Comparison of ENCODE assay signal across 16 cellular contexts in the genomic region with DNA sequence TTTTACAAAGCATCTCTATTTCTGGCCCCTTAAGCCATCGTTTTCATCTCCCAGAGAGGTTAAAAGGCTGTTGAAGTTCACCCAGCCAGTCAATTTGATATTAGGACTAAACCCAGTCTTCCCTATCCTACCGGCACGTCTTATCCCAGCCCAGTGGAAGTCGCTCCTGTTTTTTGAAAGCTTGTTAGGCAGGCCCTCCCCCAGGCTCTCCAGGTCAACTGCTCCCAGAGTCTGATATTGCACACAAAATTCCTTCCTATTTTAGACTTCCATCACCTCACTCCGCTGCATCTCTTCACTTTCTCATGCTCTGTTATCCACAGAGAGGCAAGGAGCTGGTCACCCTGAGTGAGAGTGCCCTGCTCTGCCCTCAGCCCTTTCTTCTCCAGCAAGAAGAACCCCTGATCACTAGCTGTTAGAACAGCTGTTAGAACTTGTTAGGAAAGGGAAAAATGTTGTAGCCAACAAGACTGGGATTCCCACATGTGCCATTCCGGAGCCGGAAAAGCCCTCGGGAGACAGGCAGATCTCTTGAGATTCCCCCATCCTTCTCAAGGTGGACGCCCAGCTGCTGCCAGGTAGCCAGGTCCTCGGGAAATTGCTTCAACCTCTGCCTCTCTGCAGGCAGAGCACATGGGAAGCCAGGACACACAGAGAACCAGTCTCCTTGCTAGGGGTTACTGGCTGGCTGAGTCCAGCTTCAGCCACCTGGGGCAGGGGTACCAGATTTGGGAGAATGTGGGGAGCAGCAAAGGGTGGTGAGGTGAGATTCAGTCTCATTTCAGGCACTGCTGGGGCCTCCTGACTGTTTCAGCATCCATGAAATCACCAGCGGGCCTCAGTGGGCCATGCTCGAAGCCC. TPM values are rescaled to one million over a fixed set of nuclear protein-coding genes. Genes with fewer than 3 reads are reported as not detected.
DNase-seq lines count a peak whose midpoint lies in the region; ATAC-seq and TF ChIP-seq lines count a peak whose summit lies in the region.
"Had no signal": no experiment of that assay in that cellular context is flagged by ENCODE, and none has a peak within 500 bp of the region (broad histone marks: within the 10 kb centered on the region; RNA-seq: fewer than 3 reads in every experiment).

No MANE protein-coding gene starts in this region.

- H3K27ac Mint-ChIP-seq in HFFc6 = peak overlapping the region; percentile 98
- H3K27ac Mint-ChIP-seq in dendritic cell treated with granulocyte-macrophage colony-stimulating factor and Interleukin-4, amounts not matched to agents 40 ng/mL and 50 ng/mL, for 4 days = peak overlapping the region; percentile 54
- no peak overlapping the region for H3K27ac Mint-ChIP-seq in naive thymus-derived CD4-positive, alpha-beta T cell
- H3K27ac Mint-ChIP-seq: activated naive CD8-positive, alpha-beta T cell treated with anti-CD3 and anti-CD28 coated beads, Interleukin-2, amount 10 ng/mL, durations not matched to agents 7 days and 5 days had no signal

- TF ChIP-seq CTCF in HFFc6 (IDR thresholded peaks at IDR 0.05) = no peak
- no peak for TF ChIP-seq CTCF in stomach (IDR thresholded peaks at IDR 0.05)

- H3K9me3 Mint-ChIP-seq in HFFc6 = 0 out of 2 replicates have a peak, but pooled peaks cover 4% of the 10 kb centered on the region
- no peaks in the 10 kb centered on the region for H3K9me3 Mint-ChIP-seq in dendritic cell treated with granulocyte-macrophage colony-stimulating factor and Interleukin-4, amounts not matched to agents 40 ng/mL and 50 ng/mL, for 4 days
- peaks cover 0 to 1% (median 0%) of the 10 kb centered on the region in 11 donors for H3K9me3 Mint-ChIP-seq in naive thymus-derived CD4-positive, alpha-beta T cell
- H3K9me3 Mint-ChIP-seq: activated naive CD8-positive, alpha-beta T cell treated with anti-CD3 and anti-CD28 coated beads, Interleukin-2, amount 10 ng/mL, durations not matched to agents 7 days and 5 days had no signal

- no peak overlapping the region for H3K4me3 ChIP-seq in mesodermal cell (ENCODE audit: extremely low read depth, insufficient read depth, low read length, poor library complexity, severe bottlenecking)
- no peak overlapping the region for H3K4me3 ChIP-seq in stomach
- no peak overlapping the region for H3K4me3 ChIP-seq in naive thymus-derived CD4-positive, alpha-beta T cell (ENCODE audit: low read length)
- H3K4me3 ChIP-seq: Peyer's patch had no signal

- peaks cover 97% of the 10 kb centered on the region for H3K4me1 ChIP-seq in mesodermal cell (ENCODE audit: control insufficient read depth, insufficient read depth, low read length, poor library complexity, severe bottlenecking)
- peaks cover 18 to 83% (median 49%) of the 10 kb centered on the region in 4 donors for H3K4me1 ChIP-seq in stomach
- H3K4me1 ChIP-seq in naive thymus-derived CD4-positive, alpha-beta T cell (ENCODE audit: control insufficient read depth in 2 of 2, insufficient read depth in 2 of 2, low read length in 2 of 2) = no peaks in the 10 kb centered on the region

- 92 to 96% methylated on average over 9 to 10 of the region's 12 CpGs for WGBS in mesodermal cell (ENCODE audit: insufficient coverage in 2 of 2), 2 experiments
- WGBS in stomach, 5 donors = 75 to 84% (median 83%) methylated on average over 12 of the region's 12 CpGs

- H3K27me3 ChIP-seq in stomach = no peaks in the 10 kb centered on the region
- no peaks in the 10 kb centered on the region for H3K27me3 ChIP-seq in naive thymus-derived CD4-positive, alpha-beta T cell (ENCODE audit: control insufficient read depth in 2 of 2, insufficient read depth in 2 of 2, low read length in 2 of 2)
- H3K27me3 ChIP-seq: Peyer's patch had no signal

- CTCF ChIA-PET in naive thymus-derived CD4-positive, alpha-beta T cell (lab: Charles Lee) = no interaction called here

- H3K27me3 Mint-ChIP-seq in HFFc6 (ENCODE audit: insufficient read depth) = no peaks in the 10 kb centered on the region; the same call in 1 of the 2 replicates
- peaks cover 32% of the 10 kb centered on the region for H3K27me3 Mint-ChIP-seq in dendritic cell treated with granulocyte-macrophage colony-stimulating factor and Interleukin-4, amounts not matched to agents 40 ng/mL and 50 ng/mL, for 4 days
- H3K27me3 Mint-ChIP-seq in naive thymus-derived CD4-positive, alpha-beta T cell = peaks cover 0 to 35% (median 13%) of the 10 kb centered on the region in 5 donors

- POLR2A ChIA-PET in naive thymus-derived CD4-positive, alpha-beta T cell (lab: Charles Lee) = no interaction called here

- H3K36me3 Mint-ChIP-seq in HFFc6 (ENCODE audit: low read depth) = peaks cover 34% of the 10 kb centered on the region
- peaks cover 16% of the 10 kb centered on the region for H3K36me3 Mint-ChIP-seq in dendritic cell treated with granulocyte-macrophage colony-stimulating factor and Interleukin-4, amounts not matched to agents 40 ng/mL and 50 ng/mL, for 4 days (ENCODE audit: low read depth)
- no peaks in the 10 kb centered on the region for H3K36me3 Mint-ChIP-seq in naive thymus-derived CD4-positive, alpha-beta T cell
- H3K36me3 Mint-ChIP-seq: activated naive CD8-positive, alpha-beta T cell treated with anti-CD3 and anti-CD28 coated beads, Interleukin-2, amount 10 ng/mL, durations not matched to agents 7 days and 5 days had no signal

- H3K4me3 Mint-ChIP-seq in HFFc6 = no peak overlapping the region
- H3K4me3 Mint-ChIP-seq in dendritic cell treated with granulocyte-macrophage colony-stimulating factor and Interleukin-4, amounts not matched to agents 40 ng/mL and 50 ng/mL, for 4 days = no peak overlapping the region
- H3K4me3 Mint-ChIP-seq in naive thymus-derived CD4-positive, alpha-beta T cell = no peak overlapping the region
- H3K4me3 Mint-ChIP-seq: activated naive CD8-positive, alpha-beta T cell treated with anti-CD3 and anti-CD28 coated beads, Interleukin-2, amount 10 ng/mL, durations not matched to agents 7 days and 5 days had no signal

- no peak for TF ChIP-seq EP300 in stomach (IDR thresholded peaks at IDR 0.05)

- DNase-seq in HFFc6 = no peak
- no peak for DNase-seq in stomach
- DNase-seq in NCI-H146 (lab: John Stamatoyannopoulos, UW) = no peak
- no peak for DNase-seq in naive thymus-derived CD4-positive, alpha-beta T cell
- DNase-seq: activated CD4-positive, CD25-positive, alpha-beta regulatory T cell treated with anti-CD3 and anti-CD28 coated beads, Interleukin-2, amount 50 U/mL, for 72 hours; activated naive CD8-positive, alpha-beta T cell treated with anti-CD3 and anti-CD28 coated beads, Interleukin-2, amount 10 ng/mL, durations not matched to agents 7 days and 5 days; activated T-cell treated with anti-CD3 and anti-CD28 coated beads for 4 hours; left cardiac atrium; NCI-H2081; NCI-H526 treated with DMSO at 0.1 percent for 48 hours; Peyer's patch; T-helper 2 cell had no signal

- TF ChIP-seq POLR2A in stomach (IDR thresholded peaks at IDR 0.05) = no peak

- H3K9me3 ChIP-seq in mesodermal cell (ENCODE audit: control insufficient read depth, low read length) = no peaks in the 10 kb centered on the region
- no peaks in the 10 kb centered on the region for H3K9me3 ChIP-seq in stomach
- no peaks in the 10 kb centered on the region for H3K9me3 ChIP-seq in naive thymus-derived CD4-positive, alpha-beta T cell (ENCODE audit: control insufficient read depth in 2 of 3, low read length in 3 of 3)
- H3K9me3 ChIP-seq: Peyer's patch had no signal

- peaks cover 39% of the 10 kb centered on the region for H3K36me3 ChIP-seq in mesodermal cell (ENCODE audit: control insufficient read depth, insufficient read depth, low read length)
- peaks cover 27 to 36% (median 34%) of the 10 kb centered on the region in 4 donors for H3K36me3 ChIP-seq in stomach
- H3K36me3 ChIP-seq in naive thymus-derived CD4-positive, alpha-beta T cell (ENCODE audit: control insufficient read depth in 2 of 3, insufficient read depth in 3 of 3, low read length in 3 of 3) = no peaks in the 10 kb centered on the region

- H3K27ac ChIP-seq in mesodermal cell (ENCODE audit: low read depth, low read length, severe bottlenecking) = peak overlapping the region; percentile 92
- H3K27ac ChIP-seq in stomach = peak overlapping the region in 4 of 5 donors; percentile 60 to 77 (median 70)
- H3K27ac ChIP-seq in naive thymus-derived CD4-positive, alpha-beta T cell (ENCODE audit: low read depth, low read length) = no peak overlapping the region

- intact Hi-C loops in dendritic cell treated with granulocyte-macrophage colony-stimulating factor and Interleukin-4, amounts not matched to agents 40 ng/mL and 50 ng/mL, for 4 days (cut with micrococcal nuclease) = no loop called here
- intact Hi-C loops in stomach (cut with DNase I; ENCODE audit: low total_unique reads) = no loop called here
- intact Hi-C loops in naive thymus-derived CD4-positive, alpha-beta T cell (cut with micrococcal nuclease) = no loop called here

- peaks cover 57% of the 10 kb centered on the region for H3K4me1 Mint-ChIP-seq in HFFc6 (ENCODE audit: low read depth)
- H3K4me1 Mint-ChIP-seq in dendritic cell treated with granulocyte-macrophage colony-stimulating factor and Interleukin-4, amounts not matched to agents 40 ng/mL and 50 ng/mL, for 4 days (ENCODE audit: low read depth) = peaks cover 77% of the 10 kb centered on the region
- peaks cover 0 to 13% (median 0%) of the 10 kb centered on the region in 7 donors for H3K4me1 Mint-ChIP-seq in naive thymus-derived CD4-positive, alpha-beta T cell

- ATAC-seq in naive thymus-derived CD4-positive, alpha-beta T cell = no peak
- ATAC-seq in GM21786 (IDR thresholded peaks at IDR 0.05; ENCODE audit: unreplicated experiment) (no peak), HG02938 (IDR thresholded peaks at IDR 0.05; ENCODE audit: unreplicated experiment) (no peak)

RNA-seq across cellular contexts. Expression of a gene that starts 25.7 kb away (rescaled TPM):
- 10 to 100 TPM; 20.9 to 29.9 (median 28.1) TPM for total RNA-seq in HFFc6 (2021; fragmentation: NEBNext Ultra II Directional; extraction: Animal tissue kit (Norgen Biotek cat#: 25700))
- polyA plus RNA-seq in mesodermal cell (2013, experiment 1 of 2) = 27.1 TPM
- polyA plus RNA-seq in mesodermal cell (2013, experiment 2 of 2) = 21.1 TPM
- 100 to 1,000 TPM in 1 of 5 donors, 10 to 100 TPM in 4; 21.0 to 185 (median 39.7) TPM for total RNA-seq in stomach
- 10 to 100 TPM in 1 of 3 donors, 1 to 10 TPM in 2; 2.7 to 13.9 (median 4.0) TPM for polyA plus RNA-seq in stomach
- total RNA-seq in naive thymus-derived CD4-positive, alpha-beta T cell = 1 to 10 TPM in 4 of 5 experiments, under 1 TPM in 1; 0.70 to 5.4 (median 1.4) TPM
- not detected for polyA plus RNA-seq in naive thymus-derived CD4-positive, alpha-beta T cell

Comparison
In these comparisons a context has a peak if more than half of its experiments do, and no peak if none do; other contexts are left out.
1. H3K27ac Mint-ChIP-seq: peak in HFFc6 (single experiment) and dendritic cell treated with granulocyte-macrophage colony-stimulating factor and Interleukin-4, amounts not matched to agents 40 ng/mL and 50 ng/mL, for 4 days (single experiment); none in naive thymus-derived CD4-positive, alpha-beta T cell (0 of 9).